ENCODE assay signal across 1 cellular context in genomic region chr3:31449318-31449717, GRCh38.
A peak's percentile ranks its signal among the peaks of the same experiment; 100 is the strongest.
TF ChIP-seq lines count a peak whose summit lies in the region.

No MANE protein-coding gene starts in this region.

TF ChIP-seq in GM12878, 131 proteins besides CTCF, POLR2A, EP300 and RAD21 (continued from another document):
- TF ChIP-seq CBX5 (IDR thresholded peaks at IDR 0.05; ENCODE audit: low read depth) (peak; percentile 57; the same call in 1 of the 2 replicates), NFIC (IDR thresholded peaks at IDR 0.05; ENCODE audit: low read depth, low read length) (peak; percentile 69), ZSCAN29 (IDR thresholded peaks at IDR 0.05) (no peak), MYC (IDR thresholded peaks at IDR 0.05; ENCODE audit: insufficient read depth, insufficient read length, insufficient replicate concordance, low read length, severe bottlenecking) (no peak), NKRF (conservative IDR thresholded peaks at IDR 0.05) (no peak), ATF2 (IDR thresholded peaks at IDR 0.05; ENCODE audit: low read length) (peak; percentile 45; the same call in 1 of the 2 replicates), MEF2A (IDR thresholded peaks at IDR 0.05; ENCODE audit: insufficient read depth, low read depth, low read length) (peak; percentile 84), TCF3 (IDR thresholded peaks at IDR 0.05; ENCODE audit: borderline replicate concordance, insufficient read depth, low read depth, low read length) (no peak), FOS (IDR thresholded peaks at IDR 0.05; ENCODE audit: borderline replicate concordance, extremely low read depth, insufficient read length) (no peak)
